Comparison of ENCODE assay signal across 20 cellular contexts in genomic region chr16:12411521-12411920, GRCh38.
DNase-seq lines count a peak whose midpoint lies in the region; ATAC-seq, FAIRE-seq and TF ChIP-seq lines count a peak whose summit lies in the region.
"Had no signal": no experiment of that assay in that cellular context is flagged by ENCODE, and none has a peak within 500 bp of the region (broad histone marks: within the 10 kb centered on the region; RNA-seq: fewer than 3 reads in every experiment).

No MANE protein-coding gene starts in this region.

- H3F3A ChIP-seq in neural cell (ENCODE audit: insufficient read depth, low read length, poor library complexity, severe bottlenecking), result no peaks in the 10 kb centered on the region

- no peak overlapping the region for H2AFZ ChIP-seq in HepG2 (ENCODE audit: low read length)
- H2AFZ ChIP-seq in neural cell (ENCODE audit: low read depth, low read length), result no peak overlapping the region
- H2AFZ ChIP-seq: GM23338 had no signal

- H3K9me2 ChIP-seq in neural cell (ENCODE audit: insufficient read depth, low read length), result no peaks in the 10 kb centered on the region

- H3K4me1 ChIP-seq in HepG2 (ENCODE audit: insufficient read depth, low read length), result peaks cover 28% of the 10 kb centered on the region
- no peaks in the 10 kb centered on the region for H3K4me1 ChIP-seq in right lobe of liver
- H3K4me1 ChIP-seq in heart right ventricle, result peaks cover 0 to 6% (median 0%) of the 10 kb centered on the region in 9 donors

- peaks cover 10% of the 10 kb centered on the region for H3K27me3 Mint-ChIP-seq in endothelial cell (ENCODE audit: unreplicated experiment)
- H3K27me3 Mint-ChIP-seq: B cell; CD4-positive, alpha-beta T cell; IgD-negative memory B cell had no signal

- in situ Hi-C loops in HepG2 (cut with HindIII; ENCODE audit: extremely low pct_ligation_motif_present, low pct_unique_long_range_greater_than_20kb), result no loop called here

- POLR2A ChIA-PET in HepG2 (lab: Yijun Ruan, JAX), result no interaction called here

- H3K27ac ChIP-seq in HepG2 (ENCODE audit: extremely low read length, insufficient read depth, low read length) (no peak overlapping the region), right lobe of liver (no peak overlapping the region), neural cell (ENCODE audit: low read length) (peak overlapping the region; percentile 32), heart right ventricle (no peak overlapping the region)
- H3K27ac ChIP-seq: C4-2B had no signal

- H3K4me2 ChIP-seq in HepG2 (ENCODE audit: low read depth, low read length) (no peak overlapping the region), neural cell (ENCODE audit: low read length) (no peak overlapping the region)
- H3K4me2 ChIP-seq: GM23338 had no signal

- H3K4me1 Mint-ChIP-seq in endothelial cell (ENCODE audit: unreplicated experiment), result peaks cover 19% of the 10 kb centered on the region

- TF ChIP-seq EP300 in HepG2 (IDR thresholded peaks at IDR 0.05; ENCODE audit: low read depth in 2 of 2, low read length in 2 of 2), result no peak
- TF ChIP-seq EP300 in HepG2 (CRISPR knock-in tag; IDR thresholded peaks at IDR 0.05; ENCODE audit: borderline replicate concordance), result no peak
- no peak for TF ChIP-seq EP300 in neural cell (conservative IDR thresholded peaks at IDR 0.05; ENCODE audit: poor library complexity, severe bottlenecking)

- H3K9ac ChIP-seq in HepG2 (ENCODE audit: insufficient read depth, low read depth, low read length), result no peak overlapping the region
- H3K9ac ChIP-seq in neural cell (ENCODE audit: low read length), result no peak overlapping the region

- H3K9me3 ChIP-seq in HepG2 (ENCODE audit: low read length) (no peaks in the 10 kb centered on the region), right lobe of liver (no peaks in the 10 kb centered on the region), neural cell (ENCODE audit: low read length) (no peaks in the 10 kb centered on the region), heart right ventricle (no peaks in the 10 kb centered on the region)

- TF ChIP-seq POLR2A in HepG2 (IDR thresholded peaks at IDR 0.05; ENCODE audit: insufficient read depth in 1 of 2, low read depth in 2 of 2, low read length in 2 of 2), result no peak
- TF ChIP-seq POLR2A in right lobe of liver (IDR thresholded peaks at IDR 0.05), result no peak
- TF ChIP-seq POLR2A in H54 (IDR thresholded peaks at IDR 0.05; ENCODE audit: low read depth, low read length), result no peak

- no peaks in the 10 kb centered on the region for H3K9me3 Mint-ChIP-seq in endothelial cell (ENCODE audit: unreplicated experiment)
- H3K9me3 Mint-ChIP-seq: CD4-positive, alpha-beta T cell; GM23338; HFFc6; IgD-negative memory B cell had no signal

- H3K4me3 ChIP-seq in HepG2 (replicated peaks in 1 of 3; ENCODE audit: insufficient read depth in 1 of 3, low read depth in 2 of 3, low read length in 3 of 3) (no peak overlapping the region), right lobe of liver (no peak overlapping the region), neural cell (ENCODE audit: low read length) (peak overlapping the region; percentile 39), heart right ventricle (no peak overlapping the region)
- H3K4me3 ChIP-seq: GM23338 had no signal

- no peak for FAIRE-seq in HepG2 (lab: Jason Lieb, UNC)
- no peak for FAIRE-seq in H54 (lab: Jason Lieb, UNC)
- FAIRE-seq: GM12892, GM18507, HTR-8/SVneo had no signal

- no peaks in the 10 kb centered on the region for H3K36me3 ChIP-seq in HepG2 (replicated peaks in 1 of 2; ENCODE audit: control insufficient read depth in 1 of 2, insufficient read depth in 2 of 2, low read length in 2 of 2)
- H3K36me3 ChIP-seq in right lobe of liver, result no peaks in the 10 kb centered on the region
- no peaks in the 10 kb centered on the region for H3K36me3 ChIP-seq in neural cell (ENCODE audit: insufficient read depth, low read length)
- H3K36me3 ChIP-seq in heart right ventricle, result peaks cover 0 to 3% (median 0%) of the 10 kb centered on the region in 9 donors

- DNase-seq in HepG2 (ENCODE audit: low spot score) (no peak), right lobe of liver (no peak), endothelial cell (ENCODE audit: low spot score) (no peak), H54 (ENCODE audit: insufficient read length, low spot score) (no peak), heart right ventricle (no peak), COLO668 (lab: John Stamatoyannopoulos, UW; ENCODE audit: unreplicated experiment) (no peak)
- DNase-seq: CD4-positive, alpha-beta T cell; DMS153; DMS79; H7; HFFc6 had no signal

- WGBS in HepG2 (ENCODE audit: low lambda C conversion rate), result 92% methylated on average over 6 of the region's 6 CpGs
- 87% methylated on average over 5 of the region's 6 CpGs for WGBS in right lobe of liver (ENCODE audit: insufficient coverage, low coverage, low lambda C conversion rate, missing lambda C conversion rate)
- WGBS in heart right ventricle, 2 donors, result 94 to 96% methylated on average over 6 of the region's 6 CpGs

- ATAC-seq in HepG2 (no peak), right lobe of liver (no peak), heart right ventricle (no peak)
- ATAC-seq: GM23338, HCT116 had no signal

- H3K27me3 ChIP-seq in HepG2 (ENCODE audit: control insufficient read depth in 1 of 2, insufficient read depth in 2 of 2, low read length in 2 of 2), result no peaks in the 10 kb centered on the region
- no peaks in the 10 kb centered on the region for H3K27me3 ChIP-seq in right lobe of liver
- no peaks in the 10 kb centered on the region for H3K27me3 ChIP-seq in neural cell (ENCODE audit: insufficient read depth, low read depth, low read length)
- no peaks in the 10 kb centered on the region for H3K27me3 ChIP-seq in heart right ventricle

- peak overlapping the region; percentile 25 for H3K4me3 Mint-ChIP-seq in endothelial cell (ENCODE audit: unreplicated experiment)
- H3K4me3 Mint-ChIP-seq: B cell; CD4-positive, alpha-beta T cell; GM23338; HFFc6; IgD-negative memory B cell had no signal

- peaks cover 4% of the 10 kb centered on the region for H3K36me3 Mint-ChIP-seq in endothelial cell (ENCODE audit: low read depth, unreplicated experiment)

- BruUV-seq in HepG2 (replicated peaks; lab: Mats Ljungman, UMichigan), result no TSS peak

- no peak for TF ChIP-seq CTCF in HepG2 (CRISPR knock-in tag; IDR thresholded peaks at IDR 0.05)
- no peak for TF ChIP-seq CTCF in right lobe of liver (IDR thresholded peaks at IDR 0.05)
- no peak for TF ChIP-seq CTCF in endothelial cell (IDR thresholded peaks at IDR 0.05; ENCODE audit: unreplicated experiment)
- TF ChIP-seq CTCF in neural cell (IDR thresholded peaks at IDR 0.05; ENCODE audit: poor library complexity, severe bottlenecking), result no peak
- no peak for TF ChIP-seq CTCF in heart right ventricle (IDR thresholded peaks at IDR 0.05)

- H3K27ac Mint-ChIP-seq in endothelial cell (ENCODE audit: unreplicated experiment), result no peak overlapping the region
- H3K27ac Mint-ChIP-seq: B cell; CD4-positive, alpha-beta T cell; GM23338; HFFc6 had no signal

- CTCF ChIA-PET in HepG2 (lab: Yijun Ruan, JAX; ENCODE audit: low intra/inter-chr PET ratio, low total read pairs), result no interaction called here

- H4K20me1 ChIP-seq in HepG2 (ENCODE audit: insufficient read depth, low read length), result no peaks in the 10 kb centered on the region
- no peaks in the 10 kb centered on the region for H4K20me1 ChIP-seq in neural cell (ENCODE audit: insufficient read depth)

- intact Hi-C loops in HepG2 (cut with micrococcal nuclease; ENCODE audit: unreplicated experiment), result no loop called here
- intact Hi-C loops in right lobe of liver (cut with DNase I), result no loop called here
- intact Hi-C loops in heart right ventricle (cut with DNase I), result no loop called here

- no peaks in the 10 kb centered on the region for H3K79me2 ChIP-seq in HepG2 (ENCODE audit: insufficient read depth, low read length)
- no peaks in the 10 kb centered on the region for H3K79me2 ChIP-seq in neural cell (replicated peaks; ENCODE audit: insufficient read depth, low read length)

- no peak for TF ChIP-seq RAD21 in HepG2 (CRISPR knock-in tag; IDR thresholded peaks at IDR 0.05)
- no peak for TF ChIP-seq RAD21 in neural cell (conservative IDR thresholded peaks at IDR 0.05)

TF ChIP-seq in HepG2, 621 proteins besides CTCF, POLR2A, EP300 and RAD21:
- TF ChIP-seq BHLHE40 (IDR thresholded peaks at IDR 0.05; ENCODE audit: low read length) (0 out of 2 replicates have a peak, but pooled peaks have one; percentile 5), SUZ12 (IDR thresholded peaks at IDR 0.05; ENCODE audit: low read depth, low read length) (no peak)

TF ChIP-seq in neural cell, 6 proteins besides CTCF, POLR2A, EP300 and RAD21:
- TF ChIP-seq SMC3 (conservative IDR thresholded peaks at IDR 0.05; ENCODE audit: poor library complexity) (no peak), EZH2 (IDR thresholded peaks at IDR 0.05; ENCODE audit: borderline replicate concordance, insufficient read depth, low read length, poor library complexity, severe bottlenecking) (no peak), POLR2AphosphoS5 (IDR thresholded peaks at IDR 0.05) (no peak), TAF1 (IDR thresholded peaks at IDR 0.05; ENCODE audit: low read depth) (no peak), MXI1 (conservative IDR thresholded peaks at IDR 0.05; ENCODE audit: poor library complexity, severe bottlenecking) (no peak), REST (IDR thresholded peaks at IDR 0.05; ENCODE audit: borderline replicate concordance) (no peak)
